In genomic region chr2:36741188-36741587, GRCh38 we compare ENCODE assay signal across 34 cellular contexts. TPM values are rescaled to one million over a fixed set of nuclear protein-coding genes. Genes with fewer than 3 reads are reported as not detected.
"Had no signal": no experiment of that assay in that cellular context is flagged by ENCODE, and none has a peak within 500 bp of the region (broad histone marks: within the 10 kb centered on the region; RNA-seq: fewer than 3 reads in every experiment).

No MANE protein-coding gene starts in this region.

- H3K4me1 Mint-ChIP-seq: activated B cell treated with CpG ODN at 0.5 μM for 24 hours; activated CD4-positive, alpha-beta memory T cell treated with anti-CD3 and anti-CD28 coated beads, Interleukin-2, amount 10 ng/mL, durations not matched to agents 7 days and 5 days; activated CD8-positive, alpha-beta memory T cell treated with anti-CD3 and anti-CD28 coated beads, Interleukin-2, amount 10 ng/mL, durations not matched to agents 7 days and 5 days; IgD-negative memory B cell had no signal

- H3K4me3 Mint-ChIP-seq: activated B cell treated with CpG ODN at 0.5 μM for 24 hours; activated CD4-positive, alpha-beta memory T cell treated with anti-CD3 and anti-CD28 coated beads, Interleukin-2, amount 10 ng/mL, durations not matched to agents 7 days and 5 days; activated CD8-positive, alpha-beta memory T cell treated with anti-CD3 and anti-CD28 coated beads, Interleukin-2, amount 10 ng/mL, durations not matched to agents 7 days and 5 days; activated naive CD8-positive, alpha-beta T cell treated with anti-CD3 and anti-CD28 coated beads for 36 hours; IgD-negative memory B cell had no signal

- H3K27ac ChIP-seq: brain microvascular endothelial cell, KMS-11, SJSA1 had no signal

- H3K9me3 Mint-ChIP-seq: activated CD4-positive, alpha-beta memory T cell treated with anti-CD3 and anti-CD28 coated beads, Interleukin-2, amount 10 ng/mL, durations not matched to agents 7 days and 5 days had no signal

- H3K36me3 Mint-ChIP-seq: activated CD8-positive, alpha-beta memory T cell treated with anti-CD3 and anti-CD28 coated beads, Interleukin-2, amount 10 ng/mL, durations not matched to agents 7 days and 5 days; activated naive CD8-positive, alpha-beta T cell treated with anti-CD3 and anti-CD28 coated beads for 36 hours; IgD-negative memory B cell had no signal

- H3K27ac Mint-ChIP-seq: activated B cell treated with CpG ODN at 0.5 μM for 24 hours; activated CD4-positive, alpha-beta memory T cell treated with anti-CD3 and anti-CD28 coated beads, Interleukin-2, amount 10 ng/mL, durations not matched to agents 7 days and 5 days; activated CD8-positive, alpha-beta memory T cell treated with anti-CD3 and anti-CD28 coated beads, Interleukin-2, amount 10 ng/mL, durations not matched to agents 7 days and 5 days; activated naive CD8-positive, alpha-beta T cell treated with anti-CD3 and anti-CD28 coated beads for 36 hours; IgD-negative memory B cell had no signal

- ATAC-seq: activated CD8-positive, alpha-beta memory T cell treated with anti-CD3 and anti-CD28 coated beads, Interleukin-2, amount 10 ng/mL, durations not matched to agents 7 days and 5 days; Panc1 had no signal

- H3K36me3 ChIP-seq: brain microvascular endothelial cell, SJSA1 had no signal

- H3K27me3 ChIP-seq: SJSA1 had no signal

- H3K9ac ChIP-seq: KMS-11, SK-N-SH had no signal

- H3K9me3 ChIP-seq: SJSA1, SK-N-SH had no signal

- DNase-seq: activated B cell treated with CpG ODN at 0.5 μM for 24 hours; activated CD4-positive, alpha-beta memory T cell treated with anti-CD3 and anti-CD28 coated beads, Interleukin-2, amount 10 ng/mL, durations not matched to agents 7 days and 5 days; activated CD4-positive, alpha-beta T cell treated with anti-CD3 and anti-CD28 coated beads for 4 hours; activated CD4-positive, alpha-beta T cell treated with anti-CD3 and anti-CD28 coated beads, Interleukin-2, amount 50 U/mL, for 1 hour; activated CD4-positive, CD25-positive, alpha-beta regulatory T cell treated with anti-CD3 and anti-CD28 coated beads, Interleukin-2, amount 50 U/mL, for 72 hours; activated CD8-positive, alpha-beta memory T cell treated with anti-CD3 and anti-CD28 coated beads for 24 hours; activated CD8-positive, alpha-beta memory T cell treated with anti-CD3 and anti-CD28 coated beads, Interleukin-2, amount 10 ng/mL, durations not matched to agents 7 days and 5 days; activated CD8-positive, alpha-beta memory T cell treated with anti-CD3 and anti-CD28 coated beads, Interleukin-2, amount 50 U/mL, for 48 hours; activated effector memory CD4-positive, alpha-beta T cell treated with Interleukin-2 at 50 U/mL for 16 hours; activated naive CD4-positive, alpha-beta T cell treated with anti-CD3 and anti-CD28 coated beads, Interleukin-2, amount 50 U/mL, for 16 hours; activated naive CD8-positive, alpha-beta T cell treated with anti-CD3 and anti-CD28 coated beads for 36 hours; activated T-cell treated with anti-CD3 and anti-CD28 coated beads, Interleukin-2, amount 50 U/mL, for 48 hours; amniotic stem cell; aorta; brain microvascular endothelial cell; central memory CD4-positive, alpha-beta T cell; MV-4-11; NCI-H1092; NCI-H1436 treated with DMSO at 0.1 percent for 48 hours; NCI-H1694 treated with DMSO at 0.1 percent for 48 hours; NCI-H2029; NCI-H345; NCI-H524 treated with DMSO at 0.1 percent for 48 hours; NK-92 treated with Interleukin-12 subunit alpha and Interleukin-12 subunit beta, amount 100 ng/mL, for 24 hours; RPMI8226; SHP77 treated with DMSO at 0.1 percent for 48 hours; SK-N-SH; T-helper 1 cell had no signal

- H3K4me2 ChIP-seq: KMS-11, SK-N-SH had no signal

- H3K4me3 ChIP-seq: SJSA1 had no signal

RNA-seq across cellular contexts. Expression of gene VIT, which starts 44.7 kb away (rescaled TPM):
- total RNA-seq: activated B cell treated with CpG ODN at 0.5 μM for 24 hours; activated CD4-positive, alpha-beta memory T cell treated with anti-CD3 and anti-CD28 coated beads, Interleukin-2, amount 10 ng/mL, durations not matched to agents 7 days and 5 days; activated CD8-positive, alpha-beta memory T cell treated with anti-CD3 and anti-CD28 coated beads, Interleukin-2, amount 10 ng/mL, durations not matched to agents 7 days and 5 days; activated naive CD8-positive, alpha-beta T cell treated with anti-CD3 and anti-CD28 coated beads for 36 hours; MCF 10A; T-helper 2 cell treated with Interferon-gamma antibody and Interleukin-4, amounts not matched to agents 100 ng/mL and 5 ng/mL, for 36 hours had no signal
